9 cellular contexts compared by ENCODE assay signal in the genomic region with DNA sequence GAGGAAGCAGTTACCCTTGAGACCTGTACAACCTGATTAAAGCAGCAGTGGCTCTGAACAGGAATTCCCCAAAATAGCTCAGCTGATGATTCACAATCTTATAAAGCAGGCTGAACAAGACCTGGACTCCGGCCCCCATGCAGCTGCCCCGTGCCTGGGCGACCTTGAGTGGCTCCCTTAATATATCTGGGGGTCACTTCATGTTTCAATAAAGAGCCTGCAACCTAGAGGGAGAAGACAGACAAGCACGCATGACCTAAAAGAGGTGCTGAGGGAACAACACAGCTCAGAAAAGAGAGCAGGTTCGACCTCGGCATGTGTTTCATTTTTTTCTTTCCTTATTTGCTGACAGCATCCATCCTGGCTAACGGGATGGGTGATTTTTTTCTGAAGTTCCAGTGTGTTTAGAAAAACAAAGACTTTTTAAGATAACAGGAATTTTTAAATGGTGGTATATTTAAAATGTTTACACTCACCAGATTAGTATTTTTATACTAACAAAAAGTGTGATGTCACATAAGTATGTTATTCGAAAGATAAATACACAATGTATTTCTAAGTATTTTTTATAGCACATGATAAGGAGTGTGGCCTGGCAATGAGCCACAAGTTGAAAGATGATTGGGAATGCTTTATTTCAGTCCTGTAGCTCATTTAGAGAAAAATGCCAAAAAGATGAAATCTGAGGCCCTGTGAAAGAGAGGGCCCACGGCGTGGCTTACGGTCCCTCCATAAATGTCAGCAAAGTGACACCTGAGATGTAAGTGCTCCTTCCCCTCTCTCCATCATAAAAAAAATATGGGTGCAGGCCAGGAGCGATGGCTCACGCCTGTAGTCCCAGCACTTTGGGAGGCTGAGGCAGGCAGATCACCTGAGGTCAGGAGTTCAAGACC.
A peak's percentile ranks its signal among the peaks of the same experiment; 100 is the strongest.
DNase-seq lines count a peak whose midpoint lies in the region; ATAC-seq and TF ChIP-seq lines count a peak whose summit lies in the region.
"Had no signal": no experiment of that assay in that cellular context is flagged by ENCODE, and none has a peak within 500 bp of the region (broad histone marks: within the 10 kb centered on the region; RNA-seq: fewer than 3 reads in every experiment).

No MANE protein-coding gene starts in this region.

- H3K4me3 ChIP-seq in right atrium auricular region, result no peak overlapping the region
- peak overlapping the region; percentile 48 for H3K4me3 ChIP-seq in thoracic aorta

- H3K9me3 Mint-ChIP-seq in activated T-helper 1 cell treated with anti-CD3 and anti-CD28 coated beads, Interleukin-12 subunit alpha, Interleukin-12 subunit beta, Interleukin-2, Interleukin-4 antibody, amounts not matched to agents 30 ng/mL and 10 ng/mL and 1 ng/mL, durations not matched to agents 14 hours and 24 hours and 36 hours, result no peaks in the 10 kb centered on the region
- H3K9me3 Mint-ChIP-seq: activated CD4-positive, alpha-beta T cell treated with anti-CD3 and anti-CD28 coated beads, Interleukin-2, amount 10 ng/mL, durations not matched to agents 24 days and 14 days had no signal

- DNase-seq in HS-27A (ENCODE audit: low read depth) (peak; percentile 71), amniotic epithelial cell (ENCODE audit: low read depth) (peak; percentile 57), right atrium auricular region (ENCODE audit: low spot score) (no peak), thoracic aorta (ENCODE audit: low spot score) (no peak), NCI-H1694 (lab: John Stamatoyannopoulos, UW) (no peak)
- DNase-seq in activated T-helper 1 cell treated with anti-CD3 and anti-CD28 coated beads, Interleukin-12 subunit alpha, Interleukin-12 subunit beta, Interleukin-2, Interleukin-4 antibody, amounts not matched to agents 30 ng/mL and 10 ng/mL and 1 ng/mL, durations not matched to agents 14 hours and 24 hours and 36 hours (ENCODE audit: low spot score), result no peak
- DNase-seq: activated CD4-positive, alpha-beta T cell treated with anti-CD3 and anti-CD28 coated beads, Interleukin-2, amount 10 ng/mL, durations not matched to agents 24 days and 14 days; NCI-H1092 treated with DMSO at 0.1 percent for 48 hours had no signal

- H3K27me3 ChIP-seq in right atrium auricular region (no peaks in the 10 kb centered on the region), thoracic aorta (replicated peaks; ENCODE audit: insufficient read depth) (no peaks in the 10 kb centered on the region)

- no peak overlapping the region for H3K4me3 Mint-ChIP-seq in activated T-helper 1 cell treated with anti-CD3 and anti-CD28 coated beads, Interleukin-12 subunit alpha, Interleukin-12 subunit beta, Interleukin-2, Interleukin-4 antibody, amounts not matched to agents 30 ng/mL and 10 ng/mL and 1 ng/mL, durations not matched to agents 14 hours and 24 hours and 36 hours
- H3K4me3 Mint-ChIP-seq: activated CD4-positive, alpha-beta T cell treated with anti-CD3 and anti-CD28 coated beads, Interleukin-2, amount 10 ng/mL, durations not matched to agents 24 days and 14 days had no signal

- peak; percentile 40 for ATAC-seq in thoracic aorta (ENCODE audit: insufficient number of reproducible peaks, low FRiP score, low read depth)
- ATAC-seq in HG02798 (IDR thresholded peaks at IDR 0.05; ENCODE audit: poor library complexity, unreplicated experiment), result no peak

- intact Hi-C loops in activated T-helper 1 cell treated with anti-CD3 and anti-CD28 coated beads, Interleukin-12 subunit alpha, Interleukin-12 subunit beta, Interleukin-2, Interleukin-4 antibody, amounts not matched to agents 30 ng/mL and 10 ng/mL and 1 ng/mL, durations not matched to agents 14 hours and 24 hours and 36 hours (cut with micrococcal nuclease), result loop anchor here (1.0 to 5.0 kb wide), 6 partner anchors 114 to 628 kb away; no protein-coding TSS in a partner anchor

- H3K27me3 Mint-ChIP-seq in activated T-helper 1 cell treated with anti-CD3 and anti-CD28 coated beads, Interleukin-12 subunit alpha, Interleukin-12 subunit beta, Interleukin-2, Interleukin-4 antibody, amounts not matched to agents 30 ng/mL and 10 ng/mL and 1 ng/mL, durations not matched to agents 14 hours and 24 hours and 36 hours (ENCODE audit: insufficient read depth), result peaks cover 11% of the 10 kb centered on the region

- TF ChIP-seq CTCF in right atrium auricular region (IDR thresholded peaks at IDR 0.05), result no peak
- TF ChIP-seq CTCF in thoracic aorta (IDR thresholded peaks at IDR 0.05), result no peak

- H3K27ac Mint-ChIP-seq in activated T-helper 1 cell treated with anti-CD3 and anti-CD28 coated beads, Interleukin-12 subunit alpha, Interleukin-12 subunit beta, Interleukin-2, Interleukin-4 antibody, amounts not matched to agents 30 ng/mL and 10 ng/mL and 1 ng/mL, durations not matched to agents 14 hours and 24 hours and 36 hours, result no peak overlapping the region
- H3K27ac Mint-ChIP-seq: activated CD4-positive, alpha-beta T cell treated with anti-CD3 and anti-CD28 coated beads, Interleukin-2, amount 10 ng/mL, durations not matched to agents 24 days and 14 days had no signal

- no peaks in the 10 kb centered on the region for H3K9me3 ChIP-seq in right atrium auricular region
- no peaks in the 10 kb centered on the region for H3K9me3 ChIP-seq in thoracic aorta

- H3K4me1 Mint-ChIP-seq in activated T-helper 1 cell treated with anti-CD3 and anti-CD28 coated beads, Interleukin-12 subunit alpha, Interleukin-12 subunit beta, Interleukin-2, Interleukin-4 antibody, amounts not matched to agents 30 ng/mL and 10 ng/mL and 1 ng/mL, durations not matched to agents 14 hours and 24 hours and 36 hours (ENCODE audit: low read depth), result peaks cover 10% of the 10 kb centered on the region

- peaks cover 0 to 19% of the 10 kb centered on the region in 2 donors for H3K4me1 ChIP-seq in right atrium auricular region
- peaks cover 19 to 44% of the 10 kb centered on the region in 2 donors for H3K4me1 ChIP-seq in thoracic aorta (ENCODE audit: control insufficient read depth in 1 of 2, low read depth in 2 of 2)

- H3K27ac ChIP-seq in right atrium auricular region (peak overlapping the region; percentile 65 to 66), thoracic aorta (peak overlapping the region; percentile 84 to 87)

- no peaks in the 10 kb centered on the region for H3K36me3 ChIP-seq in right atrium auricular region
- H3K36me3 ChIP-seq in thoracic aorta, result no peaks in the 10 kb centered on the region

- H3K36me3 Mint-ChIP-seq in activated T-helper 1 cell treated with anti-CD3 and anti-CD28 coated beads, Interleukin-12 subunit alpha, Interleukin-12 subunit beta, Interleukin-2, Interleukin-4 antibody, amounts not matched to agents 30 ng/mL and 10 ng/mL and 1 ng/mL, durations not matched to agents 14 hours and 24 hours and 36 hours (ENCODE audit: low read depth), result no peaks in the 10 kb centered on the region

Comparison
In these comparisons a context has a peak if more than half of its experiments do, and no peak if none do; other contexts are left out.
1. DNase-seq: peak in HS-27A (single experiment) and amniotic epithelial cell (single experiment); none in right atrium auricular region (single experiment), thoracic aorta (single experiment), NCI-H1694 (single experiment) and activated T-helper 1 cell treated with anti-CD3 and anti-CD28 coated beads, Interleukin-12 subunit alpha, Interleukin-12 subunit beta, Interleukin-2, Interleukin-4 antibody, amounts not matched to agents 30 ng/mL and 10 ng/mL and 1 ng/mL, durations not matched to agents 14 hours and 24 hours and 36 hours (single experiment).